Comparison of ENCODE assay signal across 27 cellular contexts in genomic region chr9:113755433-113755832, GRCh38.
DNase-seq lines count a peak whose midpoint lies in the region; ATAC-seq, FAIRE-seq and TF ChIP-seq lines count a peak whose summit lies in the region.
"Had no signal": no experiment of that assay in that cellular context is flagged by ENCODE, and none has a peak within 500 bp of the region (broad histone marks: within the 10 kb centered on the region; RNA-seq: fewer than 3 reads in every experiment).

No MANE protein-coding gene starts in this region.

- dilution Hi-C loops in endothelial cell of umbilical vein (cut with MboI; ENCODE audit: extremely low pct_ligation_motif_present, low sequenced_read_pairs): no loop called here

- H3K9me3 ChIP-seq in PC-3 (ENCODE audit: low read length): no peaks in the 10 kb centered on the region
- no peaks in the 10 kb centered on the region for H3K9me3 ChIP-seq in endothelial cell of umbilical vein (replicated peaks; ENCODE audit: control insufficient read depth, insufficient read depth, low read length)
- H3K9me3 ChIP-seq: BE2C had no signal

- peak; percentile 22 for DNase-seq in LNCaP clone FGC (ENCODE audit: low read depth)
- DNase-seq in PC-3: peak; percentile 5
- peak; percentile 27 for DNase-seq in endothelial cell of umbilical vein (ENCODE audit: low read depth, low spot score)
- peak; percentile 7 to 23 for DNase-seq in lung microvascular endothelial cell (ENCODE audit: low read depth in 2 of 2)
- DNase-seq in activated T-cell treated with anti-CD3 and anti-CD28 coated beads, Interleukin-2, amount 50 U/mL, for 48 hours: no peak
- DNase-seq in GM12892 (ENCODE audit: insufficient read length): no peak
- DNase-seq in type B pancreatic cell (ENCODE audit: extremely low spot score, unreplicated experiment): no peak
- DNase-seq: 8988T; ACHN; AML-193; BE2C; CD4-positive, alpha-beta T cell; CD8-positive, alpha-beta memory T cell; DMS 273 treated with DMSO at 0.1 percent for 48 hours; DMS79; EL; GDM1; H9 had no signal

- H3K4me2 ChIP-seq in PC-3 (ENCODE audit: low read length) (no peak overlapping the region), endothelial cell of umbilical vein (ENCODE audit: insufficient read depth, low read length) (no peak overlapping the region)
- H3K4me2 ChIP-seq: A549 had no signal

- H3K4me3 Mint-ChIP-seq in type B pancreatic cell: no peak overlapping the region
- H3K4me3 Mint-ChIP-seq: CD4-positive, alpha-beta T cell; CD8-positive, alpha-beta memory T cell; GM23338; H9 had no signal

- H3K79me2 ChIP-seq in PC-3 (ENCODE audit: low read length) (no peaks in the 10 kb centered on the region), endothelial cell of umbilical vein (ENCODE audit: control insufficient read depth, insufficient read depth, low read length) (no peaks in the 10 kb centered on the region)

- no peaks in the 10 kb centered on the region for H3K36me3 ChIP-seq in PC-3 (ENCODE audit: low read depth, low read length)
- no peaks in the 10 kb centered on the region for H3K36me3 ChIP-seq in endothelial cell of umbilical vein (ENCODE audit: control insufficient read depth in 2 of 2, extremely low read depth in 1 of 2, insufficient read depth in 2 of 2, low read length in 2 of 2)
- H3K36me3 ChIP-seq: BE2C; BLaER1 treated with 17β-estradiol and CSF1 and Interleukin-3, amounts not matched to agents 10 nM and 100 nM had no signal

- H4K20me1 ChIP-seq in PC-3 (ENCODE audit: low read length) (no peaks in the 10 kb centered on the region), endothelial cell of umbilical vein (replicated peaks; ENCODE audit: control insufficient read depth, extremely low read depth, insufficient read depth, low read length) (no peaks in the 10 kb centered on the region)
- H4K20me1 ChIP-seq: BLaER1 treated with 17β-estradiol and CSF1 and Interleukin-3, amounts not matched to agents 10 nM and 100 nM had no signal

- intact Hi-C loops in PC-3 (cut with micrococcal nuclease): no loop called here
- intact Hi-C loops in endothelial cell of umbilical vein (cut with micrococcal nuclease): no loop called here

- H3K27ac ChIP-seq in PC-3 (ENCODE audit: low read length) (no peak overlapping the region), endothelial cell of umbilical vein (ENCODE audit: insufficient read depth, low read depth, low read length) (no peak overlapping the region)
- H3K27ac ChIP-seq: A549; BLaER1 treated with 17β-estradiol and CSF1 and Interleukin-3, amounts not matched to agents 10 nM and 100 nM had no signal

- no peak overlapping the region for H3K27ac Mint-ChIP-seq in type B pancreatic cell
- H3K27ac Mint-ChIP-seq: CD4-positive, alpha-beta T cell; CD8-positive, alpha-beta memory T cell; GM23338; H9 had no signal

- H3K9me3 Mint-ChIP-seq in type B pancreatic cell: peaks cover 8% of the 10 kb centered on the region

- no peaks in the 10 kb centered on the region for H3F3A ChIP-seq in PC-3 (ENCODE audit: low read length, unreplicated experiment)

- POLR2A ChIA-PET in PC-3 (lab: Charles Lee; ENCODE audit: unreplicated experiment): no interaction called here
- POLR2A ChIA-PET in endothelial cell of umbilical vein (lab: Charles Lee): no interaction called here

- no peaks in the 10 kb centered on the region for H3K9me1 ChIP-seq in endothelial cell of umbilical vein (replicated peaks; ENCODE audit: control insufficient read depth, extremely low read depth, insufficient read depth, low read length)

- H3K4me3 ChIP-seq in LNCaP clone FGC (ENCODE audit: low read depth, low read length) (no peak overlapping the region), PC-3 (ENCODE audit: low read length) (no peak overlapping the region), endothelial cell of umbilical vein (replicated peaks in 1 of 3; ENCODE audit: insufficient read depth in 1 of 3, low read depth in 1 of 3, low read length in 3 of 3) (no peak overlapping the region)
- H3K4me3 ChIP-seq: A549; BLaER1 treated with 17β-estradiol and CSF1 and Interleukin-3, amounts not matched to agents 10 nM and 100 nM; GM12878; GM23338 had no signal

- no peak for TF ChIP-seq POLR2A in endothelial cell of umbilical vein (IDR thresholded peaks at IDR 0.05; ENCODE audit: low read depth, low read length)
- no peak for TF ChIP-seq POLR2A in GM12892 (IDR thresholded peaks at IDR 0.05; ENCODE audit: low read depth, low read length)

- BruUV-seq in PC-3 (replicated peaks; lab: Mats Ljungman, UMichigan) (no TSS peak), endothelial cell of umbilical vein (replicated peaks; lab: Mats Ljungman, UMichigan) (no TSS peak)

- no peaks in the 10 kb centered on the region for H3K9me2 ChIP-seq in PC-3 (replicated peaks; ENCODE audit: low read length)

- peaks cover 3% of the 10 kb centered on the region; the same call in 1 of the 2 replicates for H3K27me3 ChIP-seq in PC-3 (ENCODE audit: low read length)
- peaks cover 24 to 60% of the 10 kb centered on the region in 2 experiments for H3K27me3 ChIP-seq in endothelial cell of umbilical vein (ENCODE audit: control insufficient read depth in 2 of 2, insufficient read depth in 2 of 2, low read length in 2 of 2)
- H3K27me3 ChIP-seq: BLaER1 treated with 17β-estradiol and CSF1 and Interleukin-3, amounts not matched to agents 10 nM and 100 nM had no signal

- H3K27me3 Mint-ChIP-seq in type B pancreatic cell: peaks cover 34% of the 10 kb centered on the region

- peak; percentile 18 for FAIRE-seq in endothelial cell of umbilical vein (lab: Jason Lieb, UNC)
- FAIRE-seq in GM12892 (lab: Jason Lieb, UNC): no peak
- FAIRE-seq: A549, D721Med, GM12878, GM18507 had no signal

- no peak overlapping the region for H2AFZ ChIP-seq in PC-3 (ENCODE audit: low read length)
- no peak overlapping the region for H2AFZ ChIP-seq in endothelial cell of umbilical vein (ENCODE audit: low read depth, low read length)

- no peaks in the 10 kb centered on the region for H3K36me3 Mint-ChIP-seq in type B pancreatic cell
- H3K36me3 Mint-ChIP-seq: CD14-positive monocyte had no signal

- ATAC-seq in PC-3: no peak
- no peak for ATAC-seq in HG03460 (IDR thresholded peaks at IDR 0.05; ENCODE audit: unreplicated experiment)
- ATAC-seq: A549, GM12878, HCT116 had no signal

- peaks cover 11% of the 10 kb centered on the region for H3K4me1 Mint-ChIP-seq in type B pancreatic cell (ENCODE audit: unreplicated experiment)
- H3K4me1 Mint-ChIP-seq: CD8-positive, alpha-beta memory T cell had no signal

- H3K9ac ChIP-seq in PC-3 (ENCODE audit: low read length) (no peak overlapping the region), endothelial cell of umbilical vein (replicated peaks; ENCODE audit: extremely low read depth, insufficient read depth, low read length) (no peak overlapping the region)
- H3K9ac ChIP-seq: BLaER1 treated with 17β-estradiol and CSF1 and Interleukin-3, amounts not matched to agents 10 nM and 100 nM had no signal

- CTCF ChIA-PET in PC-3 (lab: Charles Lee) (no interaction called here), endothelial cell of umbilical vein (lab: Charles Lee) (no interaction called here)

- TF ChIP-seq CTCF in LNCaP clone FGC (IDR thresholded peaks at IDR 0.05; ENCODE audit: control insufficient read depth, extremely low read depth, insufficient read depth) (no peak), PC-3 (conservative IDR thresholded peaks at IDR 0.05; ENCODE audit: low read depth, low read length) (no peak), endothelial cell of umbilical vein (IDR thresholded peaks at IDR 0.05; ENCODE audit: extremely low read depth in 1 of 2, insufficient read depth in 1 of 2, low read depth in 1 of 2, low read length in 2 of 2) (no peak), type B pancreatic cell (conservative IDR thresholded peaks at IDR 0.05) (no peak)

- H3K4me1 ChIP-seq in PC-3 (ENCODE audit: insufficient read depth, low read length) (no peaks in the 10 kb centered on the region), endothelial cell of umbilical vein (ENCODE audit: control insufficient read depth, extremely low read depth, insufficient read depth, low read length) (no peaks in the 10 kb centered on the region)
- H3K4me1 ChIP-seq: A549, BE2C had no signal

TF ChIP-seq in endothelial cell of umbilical vein, 7 proteins besides CTCF, POLR2A, EP300 and RAD21:
- TF ChIP-seq FOS (IDR thresholded peaks at IDR 0.05; ENCODE audit: borderline replicate concordance, insufficient read depth, low read length) (no peak), MYC (IDR thresholded peaks at IDR 0.05; ENCODE audit: low read depth, low read length) (no peak), POLR2AphosphoS5 (IDR thresholded peaks at IDR 0.05; ENCODE audit: insufficient read depth, low read depth, low read length) (no peak), GATA2 (IDR thresholded peaks at IDR 0.05; ENCODE audit: insufficient read depth, insufficient read length, low read depth, low read length) (no peak), MAX (IDR thresholded peaks at IDR 0.05; ENCODE audit: insufficient read depth, insufficient read length) (no peak), JUN (IDR thresholded peaks at IDR 0.05; ENCODE audit: borderline replicate concordance, insufficient read depth, insufficient read length, low read depth) (no peak), EZH2 (IDR thresholded peaks at IDR 0.05; ENCODE audit: borderline replicate concordance, low read depth, low read length, severe bottlenecking) (no peak)

Comparison
In these comparisons a context has a peak if more than half of its experiments do, and no peak if none do; other contexts are left out.
1. DNase-seq: peak in LNCaP clone FGC (single experiment), PC-3 (single experiment), endothelial cell of umbilical vein (single experiment) and lung microvascular endothelial cell (2 of 2); none in activated T-cell treated with anti-CD3 and anti-CD28 coated beads, Interleukin-2, amount 50 U/mL, for 48 hours (0 of 2), GM12892 (single experiment) and type B pancreatic cell (single experiment).